Comparison of ENCODE assay signal across 13 cellular contexts in genomic region chr17:43449470-43450202, GRCh38. TPM values are rescaled to one million over a fixed set of nuclear protein-coding genes. Genes with fewer than 3 reads are reported as not detected.
DNase-seq lines count a peak whose midpoint lies in the region; ATAC-seq and TF ChIP-seq lines count a peak whose summit lies in the region.
"Had no signal": no experiment of that assay in that cellular context is flagged by ENCODE, and none has a peak within 500 bp of the region (broad histone marks: within the 10 kb centered on the region; RNA-seq: fewer than 3 reads in every experiment).

No MANE protein-coding gene starts in this region.

- peaks cover 34% of the 10 kb centered on the region for H3K9me3 Mint-ChIP-seq in nephron progenitor cell
- H3K9me3 Mint-ChIP-seq: CD8-positive, alpha-beta memory T cell had no signal

- ATAC-seq in right cardiac atrium (peak; percentile 48 to 53), heart left ventricle (no peak), HG02610 (IDR thresholded peaks at IDR 0.05; ENCODE audit: unreplicated experiment) (no peak), HG03196 (IDR thresholded peaks at IDR 0.05; ENCODE audit: unreplicated experiment) (no peak)
- ATAC-seq: HCT116 had no signal

- H3K36me3 ChIP-seq in heart left ventricle (no peaks in the 10 kb centered on the region), testis (ENCODE audit: low read depth, missing control alignments) (no peaks in the 10 kb centered on the region)

- no peaks in the 10 kb centered on the region for H3K9me3 ChIP-seq in right cardiac atrium (ENCODE audit: control insufficient read depth, low read length)
- H3K9me3 ChIP-seq in heart left ventricle: no peaks in the 10 kb centered on the region
- H3K9me3 ChIP-seq in testis: no peaks in the 10 kb centered on the region

- peaks cover 2% of the 10 kb centered on the region for H3K4me1 ChIP-seq in right cardiac atrium (ENCODE audit: control insufficient read depth, insufficient read depth, low read length)
- H3K4me1 ChIP-seq in heart left ventricle: peaks cover 0 to 4% (median 0%) of the 10 kb centered on the region in 12 donors
- H3K4me1 ChIP-seq in testis: no peaks in the 10 kb centered on the region

- TF ChIP-seq POLR2A in heart left ventricle (IDR thresholded peaks at IDR 0.05) (no peak), testis (IDR thresholded peaks at IDR 0.05) (no peak)

- peaks cover 22% of the 10 kb centered on the region for H3K4me1 Mint-ChIP-seq in nephron progenitor cell
- H3K4me1 Mint-ChIP-seq: CD8-positive, alpha-beta memory T cell had no signal

- TF ChIP-seq CTCF in heart left ventricle (IDR thresholded peaks at IDR 0.05) (no peak), fibroblast of villous mesenchyme (IDR thresholded peaks at IDR 0.05; ENCODE audit: insufficient read depth, low read depth, low read length) (no peak), nephron progenitor cell (IDR thresholded peaks at IDR 0.05) (no peak), testis (IDR thresholded peaks at IDR 0.05) (no peak)

- H3K27ac ChIP-seq in right cardiac atrium (ENCODE audit: low read length) (peak overlapping the region; percentile 45), heart left ventricle (no peak overlapping the region), testis (no peak overlapping the region)

- H3K27me3 Mint-ChIP-seq in nephron progenitor cell (ENCODE audit: low read depth, poor library complexity): peaks cover 5% of the 10 kb centered on the region

- peaks cover 5% of the 10 kb centered on the region for H3K36me3 Mint-ChIP-seq in nephron progenitor cell (ENCODE audit: low read depth)
- H3K36me3 Mint-ChIP-seq: CD8-positive, alpha-beta memory T cell; mesothelial cell of epicardium had no signal

- 73% methylated on average over 8 of the region's 8 CpGs for WGBS in right cardiac atrium
- 81 to 94% (median 84%) methylated on average over 8 of the region's 8 CpGs for WGBS in heart left ventricle, 4 donors
- WGBS in testis, 2 donors: 63 to 80% methylated on average over 8 of the region's 8 CpGs

- H3K27me3 ChIP-seq in right cardiac atrium (ENCODE audit: control insufficient read depth, insufficient read depth) (no peaks in the 10 kb centered on the region), heart left ventricle (no peaks in the 10 kb centered on the region), testis (no peaks in the 10 kb centered on the region)

- H3K27ac Mint-ChIP-seq in nephron progenitor cell: peak overlapping the region; percentile 18
- H3K27ac Mint-ChIP-seq: CD8-positive, alpha-beta memory T cell had no signal

- H3K4me3 ChIP-seq in right cardiac atrium (ENCODE audit: low read length) (no peak overlapping the region), heart left ventricle (no peak overlapping the region), fibroblast of villous mesenchyme (ENCODE audit: low read depth, low read length) (no peak overlapping the region), testis (no peak overlapping the region)

- intact Hi-C loops in right cardiac atrium (cut with DNase I) (no loop called here), heart left ventricle (cut with DNase I) (no loop called here), testis (cut with DNase I; ENCODE audit: low total_unique reads) (no loop called here)

- H3K4me3 Mint-ChIP-seq in nephron progenitor cell: peak overlapping the region; percentile 19
- H3K4me3 Mint-ChIP-seq: CD8-positive, alpha-beta memory T cell; mesothelial cell of epicardium had no signal

- DNase-seq in right cardiac atrium (no peak), heart left ventricle (no peak), fibroblast of villous mesenchyme (ENCODE audit: low read depth) (peak; percentile 68), nephron progenitor cell (peak; percentile 22), testis (no peak), DMS153 treated with DMSO at 0.1 percent for 48 hours (lab: John Stamatoyannopoulos, UW; ENCODE audit: unreplicated experiment) (no peak)
- DNase-seq: CD8-positive, alpha-beta memory T cell; NCI-H187; NCI-H524 treated with DMSO at 0.1 percent for 48 hours had no signal

RNA-seq across cellular contexts. Expression of gene DHX8, which starts 34.1 kb away (rescaled TPM):
- total RNA-seq in right cardiac atrium (10 to 100 TPM; 23.1 to 38.8 (median 29.2) TPM), heart left ventricle (10 to 100 TPM; 22.7 to 41.0 (median 28.1) TPM), fibroblast of villous mesenchyme (44.1 and 47.5 TPM in 2 replicates), testis (10 to 100 TPM; 68.0 to 74.3 TPM)
- polyA plus RNA-seq in right cardiac atrium (12.8 TPM), heart left ventricle (10 to 100 TPM; 13.4 to 30.7 TPM), testis (ENCODE audit: insufficient read depth, low read depth, low replicate concordance) (63.4 TPM)

RNA-seq across cellular contexts. Expression of gene ARL4D, which starts 50.8 kb away (rescaled TPM):
- total RNA-seq in right cardiac atrium (10 to 100 TPM; 10.8 to 24.5 (median 18.0) TPM), heart left ventricle (10 to 100 TPM in 1 of 9 donors, 1 to 10 TPM in 8; 2.2 to 16.2 (median 4.0) TPM), fibroblast of villous mesenchyme (15.1 and 20.0 TPM in 2 replicates), testis (10 to 100 TPM; 26.5 to 45.6 TPM)
- polyA plus RNA-seq in right cardiac atrium (13.0 TPM), heart left ventricle (1 to 10 TPM; 5.6 to 8.7 TPM), testis (ENCODE audit: insufficient read depth, low read depth, low replicate concordance) (48.2 TPM)

Comparison
In these comparisons a context has a peak if more than half of its experiments do, and no peak if none do; other contexts are left out.
1. ATAC-seq: peak in right cardiac atrium (2 of 2); none in heart left ventricle (0 of 4), HG02610 (single experiment) and HG03196 (single experiment).
2. DNase-seq: peak in fibroblast of villous mesenchyme (single experiment) and nephron progenitor cell (single experiment); none in right cardiac atrium (0 of 3), heart left ventricle (0 of 5), testis (single experiment) and DMS153 treated with DMSO at 0.1 percent for 48 hours (single experiment).